2 cellular contexts compared by ENCODE assay signal in the genomic region with DNA sequence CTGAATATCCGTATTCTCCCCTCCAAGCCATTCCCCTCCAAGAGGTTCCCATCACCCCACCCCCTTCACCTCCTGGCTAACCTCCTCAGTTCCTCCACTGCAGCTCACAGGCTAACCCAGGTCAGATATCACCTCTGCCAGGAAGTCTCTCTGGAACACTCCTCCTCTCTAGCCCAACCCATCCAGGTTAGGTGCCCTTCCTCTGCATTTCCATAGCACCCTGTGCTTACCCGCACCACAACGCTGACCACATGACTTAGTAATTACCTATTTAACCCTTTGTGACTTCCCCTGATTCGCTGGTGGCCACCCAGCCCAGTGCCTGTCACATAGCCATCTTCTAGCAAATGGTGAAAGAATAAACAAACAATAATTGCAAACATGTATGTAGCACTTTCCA.
TF ChIP-seq lines count a peak whose summit lies in the region.

No MANE protein-coding gene starts in this region.

TF ChIP-seq in GM23338, 12 proteins besides CTCF, POLR2A, EP300 and RAD21 (continues in another document):
- TF ChIP-seq CREB1 (CRISPR knock-in tag; IDR thresholded peaks at IDR 0.05; ENCODE audit: low read depth) (no peak), STAT1 (IDR thresholded peaks at IDR 0.05; ENCODE audit: unreplicated experiment) (no peak), ZNF331 (CRISPR knock-in tag; IDR thresholded peaks at IDR 0.05; ENCODE audit: low read depth) (no peak), ZNF114 (CRISPR knock-in tag; IDR thresholded peaks at IDR 0.05) (no peak), NANOG (IDR thresholded peaks at IDR 0.05; ENCODE audit: borderline replicate concordance) (no peak), JUNB (IDR thresholded peaks at IDR 0.05; ENCODE audit: unreplicated experiment) (no peak), EZH2 (IDR thresholded peaks at IDR 0.05; ENCODE audit: low read depth, unreplicated experiment) (no peak)
- TF ChIP-seq, protein P1, sequence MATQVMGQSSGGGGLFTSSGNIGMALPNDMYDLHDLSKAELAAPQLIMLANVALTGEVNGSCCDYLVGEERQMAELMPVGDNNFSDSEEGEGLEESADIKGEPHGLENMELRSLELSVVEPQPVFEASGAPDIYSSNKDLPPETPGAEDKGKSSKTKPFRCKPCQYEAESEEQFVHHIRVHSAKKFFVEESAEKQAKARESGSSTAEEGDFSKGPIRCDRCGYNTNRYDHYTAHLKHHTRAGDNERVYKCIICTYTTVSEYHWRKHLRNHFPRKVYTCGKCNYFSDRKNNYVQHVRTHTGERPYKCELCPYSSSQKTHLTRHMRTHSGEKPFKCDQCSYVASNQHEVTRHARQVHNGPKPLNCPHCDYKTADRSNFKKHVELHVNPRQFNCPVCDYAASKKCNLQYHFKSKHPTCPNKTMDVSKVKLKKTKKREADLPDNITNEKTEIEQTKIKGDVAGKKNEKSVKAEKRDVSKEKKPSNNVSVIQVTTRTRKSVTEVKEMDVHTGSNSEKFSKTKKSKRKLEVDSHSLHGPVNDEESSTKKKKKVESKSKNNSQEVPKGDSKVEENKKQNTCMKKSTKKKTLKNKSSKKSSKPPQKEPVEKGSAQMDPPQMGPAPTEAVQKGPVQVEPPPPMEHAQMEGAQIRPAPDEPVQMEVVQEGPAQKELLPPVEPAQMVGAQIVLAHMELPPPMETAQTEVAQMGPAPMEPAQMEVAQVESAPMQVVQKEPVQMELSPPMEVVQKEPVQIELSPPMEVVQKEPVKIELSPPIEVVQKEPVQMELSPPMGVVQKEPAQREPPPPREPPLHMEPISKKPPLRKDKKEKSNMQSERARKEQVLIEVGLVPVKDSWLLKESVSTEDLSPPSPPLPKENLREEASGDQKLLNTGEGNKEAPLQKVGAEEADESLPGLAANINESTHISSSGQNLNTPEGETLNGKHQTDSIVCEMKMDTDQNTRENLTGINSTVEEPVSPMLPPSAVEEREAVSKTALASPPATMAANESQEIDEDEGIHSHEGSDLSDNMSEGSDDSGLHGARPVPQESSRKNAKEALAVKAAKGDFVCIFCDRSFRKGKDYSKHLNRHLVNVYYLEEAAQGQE (IDR thresholded peaks at IDR 0.05; ENCODE audit: unreplicated experiment) = no peak
- TF ChIP-seq, protein P2, sequence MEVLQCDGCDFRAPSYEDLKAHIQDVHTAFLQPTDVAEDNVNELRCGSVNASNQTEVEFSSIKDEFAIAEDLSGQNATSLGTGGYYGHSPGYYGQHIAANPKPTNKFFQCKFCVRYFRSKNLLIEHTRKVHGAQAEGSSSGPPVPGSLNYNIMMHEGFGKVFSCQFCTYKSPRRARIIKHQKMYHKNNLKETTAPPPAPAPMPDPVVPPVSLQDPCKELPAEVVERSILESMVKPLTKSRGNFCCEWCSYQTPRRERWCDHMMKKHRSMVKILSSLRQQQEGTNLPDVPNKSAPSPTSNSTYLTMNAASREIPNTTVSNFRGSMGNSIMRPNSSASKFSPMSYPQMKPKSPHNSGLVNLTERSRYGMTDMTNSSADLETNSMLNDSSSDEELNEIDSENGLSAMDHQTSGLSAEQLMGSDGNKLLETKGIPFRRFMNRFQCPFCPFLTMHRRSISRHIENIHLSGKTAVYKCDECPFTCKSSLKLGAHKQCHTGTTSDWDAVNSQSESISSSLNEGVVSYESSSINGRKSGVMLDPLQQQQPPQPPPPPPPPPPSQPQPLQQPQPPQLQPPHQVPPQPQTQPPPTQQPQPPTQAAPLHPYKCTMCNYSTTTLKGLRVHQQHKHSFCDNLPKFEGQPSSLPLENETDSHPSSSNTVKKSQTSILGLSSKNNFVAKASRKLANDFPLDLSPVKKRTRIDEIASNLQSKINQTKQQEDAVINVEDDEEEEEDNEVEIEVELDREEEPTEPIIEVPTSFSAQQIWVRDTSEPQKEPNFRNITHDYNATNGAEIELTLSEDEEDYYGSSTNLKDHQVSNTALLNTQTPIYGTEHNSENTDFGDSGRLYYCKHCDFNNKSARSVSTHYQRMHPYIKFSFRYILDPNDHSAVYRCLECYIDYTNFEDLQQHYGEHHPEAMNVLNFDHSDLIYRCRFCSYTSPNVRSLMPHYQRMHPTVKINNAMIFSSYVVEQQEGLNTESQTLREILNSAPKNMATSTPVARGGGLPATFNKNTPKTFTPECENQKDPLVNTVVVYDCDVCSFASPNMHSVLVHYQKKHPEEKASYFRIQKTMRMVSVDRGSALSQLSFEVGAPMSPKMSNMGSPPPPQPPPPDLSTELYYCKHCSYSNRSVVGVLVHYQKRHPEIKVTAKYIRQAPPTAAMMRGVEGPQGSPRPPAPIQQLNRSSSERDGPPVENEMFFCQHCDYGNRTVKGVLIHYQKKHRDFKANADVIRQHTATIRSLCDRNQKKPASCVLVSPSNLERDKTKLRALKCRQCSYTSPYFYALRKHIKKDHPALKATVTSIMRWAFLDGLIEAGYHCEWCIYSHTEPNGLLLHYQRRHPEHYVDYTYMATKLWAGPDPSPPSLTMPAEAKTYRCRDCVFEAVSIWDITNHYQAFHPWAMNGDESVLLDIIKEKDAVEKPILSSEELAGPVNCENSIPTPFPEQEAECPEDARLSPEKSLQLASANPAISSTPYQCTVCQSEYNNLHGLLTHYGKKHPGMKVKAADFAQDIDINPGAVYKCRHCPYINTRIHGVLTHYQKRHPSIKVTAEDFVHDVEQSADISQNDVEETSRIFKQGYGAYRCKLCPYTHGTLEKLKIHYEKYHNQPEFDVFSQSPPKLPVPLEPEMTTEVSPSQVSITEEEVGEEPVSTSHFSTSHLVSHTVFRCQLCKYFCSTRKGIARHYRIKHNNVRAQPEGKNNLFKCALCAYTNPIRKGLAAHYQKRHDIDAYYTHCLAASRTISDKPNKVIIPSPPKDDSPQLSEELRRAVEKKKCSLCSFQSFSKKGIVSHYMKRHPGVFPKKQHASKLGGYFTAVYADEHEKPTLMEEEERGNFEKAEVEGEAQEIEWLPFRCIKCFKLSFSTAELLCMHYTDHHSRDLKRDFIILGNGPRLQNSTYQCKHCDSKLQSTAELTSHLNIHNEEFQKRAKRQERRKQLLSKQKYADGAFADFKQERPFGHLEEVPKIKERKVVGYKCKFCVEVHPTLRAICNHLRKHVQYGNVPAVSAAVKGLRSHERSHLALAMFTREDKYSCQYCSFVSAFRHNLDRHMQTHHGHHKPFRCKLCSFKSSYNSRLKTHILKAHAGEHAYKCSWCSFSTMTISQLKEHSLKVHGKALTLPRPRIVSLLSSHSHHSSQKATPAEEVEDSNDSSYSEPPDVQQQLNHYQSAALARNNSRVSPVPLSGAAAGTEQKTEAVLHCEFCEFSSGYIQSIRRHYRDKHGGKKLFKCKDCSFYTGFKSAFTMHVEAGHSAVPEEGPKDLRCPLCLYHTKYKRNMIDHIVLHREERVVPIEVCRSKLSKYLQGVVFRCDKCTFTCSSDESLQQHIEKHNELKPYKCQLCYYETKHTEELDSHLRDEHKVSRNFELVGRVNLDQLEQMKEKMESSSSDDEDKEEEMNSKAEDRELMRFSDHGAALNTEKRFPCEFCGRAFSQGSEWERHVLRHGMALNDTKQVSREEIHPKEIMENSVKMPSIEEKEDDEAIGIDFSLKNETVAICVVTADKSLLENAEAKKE (CRISPR knock-in tag; IDR thresholded peaks at IDR 0.05) = no peak
- TF ChIP-seq, protein P3, sequence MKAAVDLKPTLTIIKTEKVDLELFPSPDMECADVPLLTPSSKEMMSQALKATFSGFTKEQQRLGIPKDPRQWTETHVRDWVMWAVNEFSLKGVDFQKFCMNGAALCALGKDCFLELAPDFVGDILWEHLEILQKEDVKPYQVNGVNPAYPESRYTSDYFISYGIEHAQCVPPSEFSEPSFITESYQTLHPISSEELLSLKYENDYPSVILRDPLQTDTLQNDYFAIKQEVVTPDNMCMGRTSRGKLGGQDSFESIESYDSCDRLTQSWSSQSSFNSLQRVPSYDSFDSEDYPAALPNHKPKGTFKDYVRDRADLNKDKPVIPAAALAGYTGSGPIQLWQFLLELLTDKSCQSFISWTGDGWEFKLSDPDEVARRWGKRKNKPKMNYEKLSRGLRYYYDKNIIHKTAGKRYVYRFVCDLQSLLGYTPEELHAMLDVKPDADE (IDR thresholded peaks at IDR 0.05) = no peak

TF ChIP-seq in H1, 55 proteins besides CTCF, POLR2A, EP300 and RAD21:
- TF ChIP-seq CREB1 (IDR thresholded peaks at IDR 0.05) = no peak
- TF ChIP-seq, protein P4, sequence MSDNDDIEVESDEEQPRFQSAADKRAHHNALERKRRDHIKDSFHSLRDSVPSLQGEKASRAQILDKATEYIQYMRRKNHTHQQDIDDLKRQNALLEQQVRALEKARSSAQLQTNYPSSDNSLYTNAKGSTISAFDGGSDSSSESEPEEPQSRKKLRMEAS (IDR thresholded peaks at IDR 0.05) = peak; percentile 38; the same call in 1 of the 2 replicates
